10 cellular contexts compared by ENCODE assay signal in genomic region chr21:25176637-25177412, GRCh38.
DNase-seq lines count a peak whose midpoint lies in the region; ATAC-seq and TF ChIP-seq lines count a peak whose summit lies in the region.
"Had no signal": no experiment of that assay in that cellular context is flagged by ENCODE, and none has a peak within 500 bp of the region (broad histone marks: within the 10 kb centered on the region; RNA-seq: fewer than 3 reads in every experiment).

No MANE protein-coding gene starts in this region.

- H3K4me2 ChIP-seq in osteoblast (ENCODE audit: insufficient read depth, low read length): no peak overlapping the region

- H3K79me2 ChIP-seq in osteoblast (ENCODE audit: insufficient read depth, low read length): no peaks in the 10 kb centered on the region

- H3K9me3 ChIP-seq in osteoblast (ENCODE audit: low read depth, low read length): no peaks in the 10 kb centered on the region

- no peak for TF ChIP-seq CTCF in GM10266 (IDR thresholded peaks at IDR 0.05; ENCODE audit: control insufficient read depth, insufficient read depth, low read depth, missing control alignments)
- no peak for TF ChIP-seq CTCF in osteoblast (IDR thresholded peaks at IDR 0.05; ENCODE audit: extremely low read depth, low read depth, low read length)

- no peak overlapping the region for H3K4me3 ChIP-seq in osteoblast (ENCODE audit: insufficient read depth, low read length)
- H3K4me3 ChIP-seq: coronary artery had no signal

- peak; percentile 75 for ATAC-seq in GM19467 (IDR thresholded peaks at IDR 0.05; ENCODE audit: unreplicated experiment)
- ATAC-seq in HG03066 (IDR thresholded peaks at IDR 0.05; ENCODE audit: low read depth, unreplicated experiment): peak; percentile 74

- no peaks in the 10 kb centered on the region for H4K20me1 ChIP-seq in osteoblast (ENCODE audit: insufficient read depth, low read length)

- peak; percentile 23 for DNase-seq in GM10266 (ENCODE audit: extremely low spot score)
- peak; percentile 45 for DNase-seq in RPMI7951 (ENCODE audit: low read depth)
- no peak for DNase-seq in AG08395 (ENCODE audit: low spot score)
- no peak for DNase-seq in DMS53 treated with DMSO at 0.1 percent for 48 hours (lab: John Stamatoyannopoulos, UW; ENCODE audit: unreplicated experiment)
- no peak for DNase-seq in stimulated activated CD4-positive, alpha-beta T cell treated with anti-CD3 and anti-CD28 coated beads, Interleukin-4, amount 100 ng/mL, for 4 hours
- no peak for DNase-seq in osteoblast (ENCODE audit: insufficient read length, low spot score, missing footprints)
- DNase-seq: C1 segment of cervical spinal cord had no signal

- H3K27ac ChIP-seq in osteoblast (ENCODE audit: low read depth, low read length): no peak overlapping the region
- H3K27ac ChIP-seq: coronary artery had no signal

- no peak overlapping the region for H2AFZ ChIP-seq in osteoblast (ENCODE audit: low read length)

- no peaks in the 10 kb centered on the region for H3K4me1 ChIP-seq in osteoblast (ENCODE audit: insufficient read depth, low read length)

- no peaks in the 10 kb centered on the region for H3K27me3 ChIP-seq in osteoblast (ENCODE audit: insufficient read depth, low read length)

- no peaks in the 10 kb centered on the region for H3K36me3 ChIP-seq in osteoblast (ENCODE audit: insufficient read depth, low read length)

Comparison
In these comparisons a context has a peak if more than half of its experiments do, and no peak if none do; other contexts are left out.
1. DNase-seq: peak in GM10266 (single experiment) and RPMI7951 (single experiment); none in AG08395 (single experiment), DMS53 treated with DMSO at 0.1 percent for 48 hours (single experiment), stimulated activated CD4-positive, alpha-beta T cell treated with anti-CD3 and anti-CD28 coated beads, Interleukin-4, amount 100 ng/mL, for 4 hours (0 of 2) and osteoblast (single experiment).